In the genomic region with DNA sequence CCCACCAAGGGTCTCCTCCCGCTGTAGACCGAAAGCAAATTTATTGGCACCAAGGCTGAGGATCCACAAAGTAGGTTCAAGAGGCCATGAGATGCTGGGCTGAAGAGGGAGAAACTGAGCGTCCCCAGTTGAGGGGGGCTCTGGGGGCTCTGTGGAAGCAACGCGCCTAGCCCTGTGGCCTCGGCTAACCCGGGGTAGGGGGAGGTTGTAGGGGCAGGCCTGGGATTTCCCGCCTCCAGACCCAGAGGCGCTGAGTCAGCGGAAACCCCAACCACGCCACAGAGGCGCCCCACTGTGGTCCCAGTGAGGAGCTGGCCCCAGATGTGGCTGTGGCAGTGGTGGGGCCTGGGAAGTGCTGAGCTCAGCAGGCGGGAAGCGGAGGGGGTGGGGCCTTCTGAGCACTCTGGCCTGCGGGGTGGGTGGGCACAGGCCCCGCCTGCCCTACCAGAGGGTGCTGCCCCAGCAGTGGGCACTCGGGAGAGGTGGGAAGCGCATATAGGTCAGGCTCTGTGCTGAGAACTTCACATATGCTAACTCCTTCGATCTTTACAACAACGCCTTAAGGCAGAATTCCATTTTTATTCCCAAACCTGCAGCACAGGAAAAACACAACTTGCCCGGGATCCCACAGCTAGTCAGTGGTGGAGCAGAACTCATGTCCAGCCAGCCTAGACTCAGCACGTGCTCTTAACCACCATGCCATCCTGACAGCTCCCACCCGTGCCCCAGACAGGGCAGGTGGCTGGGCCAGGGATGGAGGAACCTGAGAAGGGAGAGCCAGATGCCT, we compare ENCODE assay signal across 8 cellular contexts. TPM values are rescaled to one million over a fixed set of nuclear protein-coding genes. Genes with fewer than 3 reads are reported as not detected.
A peak's percentile ranks its signal among the peaks of the same experiment; 100 is the strongest.
DNase-seq lines count a peak whose midpoint lies in the region; ATAC-seq and TF ChIP-seq lines count a peak whose summit lies in the region.

No MANE protein-coding gene starts in this region.

- ATAC-seq in naive thymus-derived CD8-positive, alpha-beta T cell: peak; percentile 78 to 85

- H3K9me3 Mint-ChIP-seq in naive thymus-derived CD8-positive, alpha-beta T cell: no peaks in the 10 kb centered on the region

- H4K20me1 ChIP-seq in BLaER1 treated with 17β-estradiol and CSF1 and Interleukin-3, amounts not matched to agents 10 nM and 100 nM: peaks cover 0 to 5% (median 0%) of the 10 kb centered on the region in 11 experiments; a peak in 1 of 22 replicates

- H3K27ac Mint-ChIP-seq in naive thymus-derived CD8-positive, alpha-beta T cell: no peak overlapping the region

- peaks cover 31 to 72% (median 37%) of the 10 kb centered on the region in 11 experiments for H3K27me3 ChIP-seq in BLaER1 treated with 17β-estradiol and CSF1 and Interleukin-3, amounts not matched to agents 10 nM and 100 nM
- peaks cover 0 to 14% (median 3%) of the 10 kb centered on the region in 5 donors for H3K27me3 ChIP-seq in subcutaneous abdominal adipose tissue (ENCODE audit: control insufficient read depth in 5 of 5, insufficient read depth in 4 of 5, low read length in 5 of 5)

- POLR2A ChIA-PET in naive thymus-derived CD8-positive, alpha-beta T cell (lab: Charles Lee): interaction anchor here (1.5 kb wide), 1 partner anchor 84 kb away, joined by 3 read pairs; no protein-coding TSS in a partner anchor

- H3K27ac ChIP-seq in BLaER1 treated with 17β-estradiol and CSF1 and Interleukin-3, amounts not matched to agents 10 nM and 100 nM: peak overlapping the region in 9 of 11 experiments; percentile 23 to 71 (median 48); a peak in 12 of 22 replicates
- peak overlapping the region; percentile 83 for H3K27ac ChIP-seq in subcutaneous abdominal adipose tissue (ENCODE audit: low read depth, low read length)

- H3K27me3 Mint-ChIP-seq in naive thymus-derived CD8-positive, alpha-beta T cell: peaks cover 35 to 64% (median 54%) of the 10 kb centered on the region in 5 donors

- H3K4me1 Mint-ChIP-seq in naive thymus-derived CD8-positive, alpha-beta T cell: peaks cover 28 to 49% (median 39%) of the 10 kb centered on the region in 4 donors

- H3K4me3 ChIP-seq in BLaER1 treated with 17β-estradiol and CSF1 and Interleukin-3, amounts not matched to agents 10 nM and 100 nM: 0 out of 20 replicates have a peak overlapping the region, but pooled peaks of 1 of the 10 experiments have one; percentile 14
- H3K4me3 ChIP-seq in epithelial cell of proximal tubule (ENCODE audit: low read depth, low read length): no peak overlapping the region
- peak overlapping the region; percentile 9 to 46 (median 40) for H3K4me3 ChIP-seq in subcutaneous abdominal adipose tissue (ENCODE audit: low read depth in 1 of 5, low read length in 5 of 5)

- TF ChIP-seq CTCF in epithelial cell of proximal tubule (conservative IDR thresholded peaks at IDR 0.05; ENCODE audit: low read depth, low read length): peak; percentile 30

- peak overlapping the region; percentile 63 to 85 (median 79) for H3K4me2 ChIP-seq in BLaER1 treated with 17β-estradiol and CSF1 and Interleukin-3, amounts not matched to agents 10 nM and 100 nM

- DNase-seq in HuH-7.5 (ENCODE audit: low spot score) (peak; percentile 55), epithelial cell of proximal tubule (ENCODE audit: low read depth) (no peak), NCI-H2081 treated with DMSO at 0.1 percent for 48 hours (lab: John Stamatoyannopoulos, UW) (no peak), amniotic stem cell (lab: John Stamatoyannopoulos, UW) (no peak)
- peak; percentile 83 for DNase-seq in activated CD8-positive, alpha-beta memory T cell treated with anti-CD3 and anti-CD28 coated beads for 24 hours
- peak in 9 of 10 donors; percentile 26 to 55 (median 35) for DNase-seq in naive thymus-derived CD8-positive, alpha-beta T cell

- no peaks in the 10 kb centered on the region for H3K36me3 ChIP-seq in BLaER1 treated with 17β-estradiol and CSF1 and Interleukin-3, amounts not matched to agents 10 nM and 100 nM
- no peaks in the 10 kb centered on the region for H3K36me3 ChIP-seq in subcutaneous abdominal adipose tissue (ENCODE audit: control insufficient read depth in 5 of 5, insufficient read depth in 5 of 5, low read length in 5 of 5)

- peak overlapping the region in 7 of 10 donors; percentile 13 to 71 (median 50) for H3K4me3 Mint-ChIP-seq in naive thymus-derived CD8-positive, alpha-beta T cell

- no peaks in the 10 kb centered on the region for H3K36me3 Mint-ChIP-seq in naive thymus-derived CD8-positive, alpha-beta T cell

- H3K9me3 ChIP-seq in BLaER1 treated with 17β-estradiol and CSF1 and Interleukin-3, amounts not matched to agents 10 nM and 100 nM (replicated peaks in 1 of 11): no peaks in the 10 kb centered on the region
- H3K9me3 ChIP-seq in subcutaneous abdominal adipose tissue (ENCODE audit: control insufficient read depth in 5 of 5, low read length in 5 of 5): no peaks in the 10 kb centered on the region

- peak overlapping the region in 9 of 11 experiments; percentile 23 to 60 (median 46); a peak in 13 of 22 replicates for H3K9ac ChIP-seq in BLaER1 treated with 17β-estradiol and CSF1 and Interleukin-3, amounts not matched to agents 10 nM and 100 nM
- H3K9ac ChIP-seq in subcutaneous abdominal adipose tissue (ENCODE audit: low read length in 5 of 5): peak overlapping the region in 2 of 5 donors; percentile 41 to 56

- H3K4me1 ChIP-seq in BLaER1 treated with 17β-estradiol and CSF1 and Interleukin-3, amounts not matched to agents 10 nM and 100 nM: peaks cover 54 to 75% (median 65%) of the 10 kb centered on the region in 10 experiments
- peaks cover 20 to 56% (median 52%) of the 10 kb centered on the region in 5 donors for H3K4me1 ChIP-seq in subcutaneous abdominal adipose tissue (ENCODE audit: control insufficient read depth in 5 of 5, insufficient read depth in 5 of 5, low read length in 5 of 5)

RNA-seq across cellular contexts. Expression of a gene that starts 1.5 kb away (rescaled TPM):
- 5.2 and 5.3 TPM in 2 replicates for total RNA-seq in epithelial cell of proximal tubule
- total RNA-seq in naive thymus-derived CD8-positive, alpha-beta T cell: not detected
- under 1 TPM in 1 of 3 donors, not detected in 2; 0.20 TPM for polyA plus RNA-seq in naive thymus-derived CD8-positive, alpha-beta T cell

RNA-seq across cellular contexts. Expression of a gene that starts 58.9 kb away (rescaled TPM):
- 0.65 and 1.2 TPM in 2 replicates for total RNA-seq in epithelial cell of proximal tubule
- under 1 TPM in 1 of 2 experiments, not detected in 1; 0.18 TPM for total RNA-seq in naive thymus-derived CD8-positive, alpha-beta T cell
- polyA plus RNA-seq in naive thymus-derived CD8-positive, alpha-beta T cell: under 1 TPM in 2 of 3 donors, not detected in 1; 0.05 to 0.10 TPM

Comparison
In these comparisons a context has a peak if more than half of its experiments do, and no peak if none do; other contexts are left out.
1. DNase-seq: peak in HuH-7.5 (single experiment), activated CD8-positive, alpha-beta memory T cell treated with anti-CD3 and anti-CD28 coated beads for 24 hours (single experiment) and naive thymus-derived CD8-positive, alpha-beta T cell (9 of 10); none in epithelial cell of proximal tubule (single experiment), NCI-H2081 treated with DMSO at 0.1 percent for 48 hours (single experiment) and amniotic stem cell (single experiment).